ENCODE assay signal across 26 cellular contexts in genomic region chr2:24163186-24163585, GRCh38. TPM values are rescaled to one million over a fixed set of nuclear protein-coding genes. Genes with fewer than 3 reads are reported as not detected.
"Had no signal": no experiment of that assay in that cellular context is flagged by ENCODE, and none has a peak within 500 bp of the region (broad histone marks: within the 10 kb centered on the region; RNA-seq: fewer than 3 reads in every experiment).

No MANE protein-coding gene starts in this region.

- ATAC-seq: body of pancreas; gastrocnemius medialis; left lung; lower lobe of right lung; natural killer cell; psoas muscle; stimulated activated naive B cell treated with anti-CD40 and anti-IgM and Interleukin-4, amounts not matched to agents 10 μg/mL and 1 μg/mL and 100 μg/mL, for 72 hours had no signal

- DNase-seq: activated CD4-positive, alpha-beta T cell treated with anti-CD3 and anti-CD28 coated beads for 48 hours; activated CD4-positive, alpha-beta T cell treated with anti-CD3 and anti-CD28 coated beads, Interleukin-2, amount 50 U/mL, for 48 hours; activated CD8-positive, alpha-beta memory T cell treated with anti-CD3 and anti-CD28 coated beads for 24 hours; activated effector memory CD4-positive, alpha-beta T cell treated with Interleukin-2 at 50 U/mL for 16 hours; activated naive CD4-positive, alpha-beta T cell treated with Interleukin-2 at 50 U/mL for 16 hours; adrenal gland; aorta; body of pancreas; colonic mucosa; dorsolateral prefrontal cortex; effector memory CD4-positive, alpha-beta T cell; gastrocnemius medialis; glutamatergic neuron; left lung; lower lobe of right lung; mesenchymal stem cell; natural killer cell; occipital lobe; psoas muscle; stimulated activated CD4-positive, alpha-beta T cell treated with anti-CD3 and anti-CD28 coated beads, Interleukin-15, amount 100 ng/mL, for 24 hours; stimulated activated CD4-positive, alpha-beta T cell treated with anti-CD3 and anti-CD28 coated beads, Interleukin-2, amount 100 ng/mL, for 24 hours; stimulated activated naive B cell treated with anti-CD40 and anti-IgM and Interleukin-4, amounts not matched to agents 10 μg/mL and 1 μg/mL and 100 μg/mL, for 72 hours; stomach; thyroid gland; upper lobe of left lung had no signal

RNA-seq across cellular contexts. Expression of gene FAM228A, which starts 11.7 kb away (rescaled TPM):
- total RNA-seq: body of pancreas, colonic mucosa, epithelial cell of proximal tubule had no signal

RNA-seq across cellular contexts. Expression of gene PFN4, which starts 40.1 kb away (rescaled TPM):
- total RNA-seq: body of pancreas, epithelial cell of proximal tubule, gastrocnemius medialis, natural killer cell had no signal
